ENCODE assay signal across 20 cellular contexts in the genomic region with DNA sequence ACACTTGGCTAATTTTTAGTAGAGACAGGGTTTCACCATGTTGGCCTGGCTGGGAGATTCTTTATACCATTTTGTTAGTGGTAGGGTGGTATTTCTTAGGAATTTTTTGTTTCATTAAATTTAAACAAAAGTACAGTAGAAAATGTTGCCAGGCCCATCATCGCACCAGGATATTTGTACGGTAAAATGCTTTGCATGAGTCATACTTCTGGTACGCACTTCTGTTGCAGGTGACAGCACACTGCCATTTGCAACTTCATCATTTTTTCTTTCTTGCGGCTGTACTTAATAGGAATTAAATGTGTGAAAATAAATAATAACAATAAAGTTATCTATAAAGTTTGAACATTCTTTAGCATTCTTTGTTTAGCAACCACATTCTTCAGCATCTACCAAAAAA.
"Had no signal": no experiment of that assay in that cellular context is flagged by ENCODE, and none has a peak within 500 bp of the region (broad histone marks: within the 10 kb centered on the region; RNA-seq: fewer than 3 reads in every experiment).

No MANE protein-coding gene starts in this region.

- ATAC-seq: left lobe of liver; naive thymus-derived CD4-positive, alpha-beta T cell; sciatic nerve; stimulated activated memory B cell treated with anti-CD40 and anti-IgM and Interleukin-4, amounts not matched to agents 10 μg/mL and 1 μg/mL and 100 μg/mL, for 72 hours; stimulated activated naive CD8-positive, alpha-beta T cell treated with anti-CD3 and anti-CD28 coated beads, Interleukin-15, amount 100 ng/mL, for 72 hours had no signal

- DNase-seq: colonic mucosa; dermis blood vessel endothelial cell; esophagus squamous epithelium; foreskin fibroblast; head of caudate nucleus; hippocampal formation; kidney glomerular epithelial cell; mammary epithelial cell; naive thymus-derived CD4-positive, alpha-beta T cell; nephron progenitor cell; retina; spleen; stimulated activated CD4-positive, alpha-beta T cell treated with anti-CD3 and anti-CD28 coated beads, Interleukin-15, amount 100 ng/mL, for 24 hours; stimulated activated CD4-positive, alpha-beta T cell treated with anti-CD3 and anti-CD28 coated beads, Interleukin-1b, Interleukin-23, amount 100 ng/mL, for 48 hours; stimulated activated CD4-positive, alpha-beta T cell treated with anti-CD3 and anti-CD28 coated beads, Interleukin-4, amount 100 ng/mL, for 24 hours; stimulated activated naive CD8-positive, alpha-beta T cell treated with anti-CD3 and anti-CD28 coated beads, Interleukin-15, amount 100 ng/mL, for 72 hours; testis had no signal
